In the genomic region with DNA sequence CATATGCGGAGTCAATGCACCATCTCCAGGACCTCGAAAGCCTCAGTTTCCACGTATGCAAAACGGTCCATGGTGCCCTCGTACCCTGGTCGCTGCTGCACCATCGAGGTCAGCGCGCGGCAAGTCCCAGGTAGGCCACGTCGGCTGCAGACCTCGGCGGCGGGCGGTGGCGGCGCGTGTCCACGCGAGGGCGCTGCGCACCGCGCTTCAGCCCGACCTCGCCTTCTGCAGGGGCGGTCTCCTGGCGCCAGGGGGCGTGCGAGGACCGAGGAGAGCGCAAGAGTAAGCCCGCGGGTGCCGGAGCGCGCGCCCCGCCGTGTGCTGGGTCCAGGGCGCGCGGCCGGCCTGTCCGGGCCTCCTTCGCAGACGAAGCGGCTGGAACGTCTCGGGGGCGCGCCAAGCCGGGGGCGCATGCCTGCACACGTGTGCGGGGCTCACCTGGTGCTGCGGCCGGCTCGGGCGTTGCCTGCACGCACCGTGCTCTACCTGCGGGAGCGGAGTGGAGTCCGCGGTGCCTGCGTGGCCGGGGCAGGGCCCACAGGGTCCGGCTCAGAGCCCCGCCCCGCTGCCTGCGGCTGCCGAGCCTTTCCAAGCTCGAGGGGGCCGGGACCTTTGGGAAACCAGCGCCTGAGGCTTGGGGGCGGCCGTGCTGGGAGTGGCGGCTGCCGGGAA, we compare ENCODE assay signal across 1 cellular context.
TF ChIP-seq lines count a peak whose summit lies in the region.

No MANE protein-coding gene starts in this region.

TF ChIP-seq in HepG2, 621 proteins besides CTCF, POLR2A, EP300 and RAD21 (continued from another document and continues in another):
- TF ChIP-seq ZBTB40 (IDR thresholded peaks at IDR 0.05) (no peak), ZBTB40 (CRISPR knock-in tag; IDR thresholded peaks at IDR 0.05) (no peak), CBX5 (CRISPR knock-in tag; IDR thresholded peaks at IDR 0.05; ENCODE audit: borderline replicate concordance) (no peak), BRCA1 (CRISPR knock-in tag; IDR thresholded peaks at IDR 0.05) (0 out of 2 replicates have a peak, but pooled peaks have one; percentile 70), GATA4 (IDR thresholded peaks at IDR 0.05; ENCODE audit: borderline replicate concordance, low read depth) (no peak), ZFX (CRISPR knock-in tag; IDR thresholded peaks at IDR 0.05; ENCODE audit: low read depth) (peak; percentile 76), TEF (CRISPR knock-in tag; IDR thresholded peaks at IDR 0.05) (no peak), SOX13 (IDR thresholded peaks at IDR 0.05) (no peak), SOX13 (CRISPR knock-in tag; conservative IDR thresholded peaks at IDR 0.05 in 1 of 2, IDR thresholded peaks at IDR 0.05 in 1 of 2) (peak in 1 of 2 experiments; percentile 28; a peak in 1 of 4 replicates), ZNF674 (CRISPR knock-in tag; IDR thresholded peaks at IDR 0.05; ENCODE audit: low read depth) (peak; percentile 89; the same call in 1 of the 2 replicates), ZNF652 (CRISPR knock-in tag; IDR thresholded peaks at IDR 0.05; ENCODE audit: borderline replicate concordance, low read depth) (no peak), ZNF329 (CRISPR knock-in tag; IDR thresholded peaks at IDR 0.05; ENCODE audit: low read depth) (no peak), MATR3 (CRISPR knock-in tag; IDR thresholded peaks at IDR 0.05) (no peak), ZNF75D (CRISPR knock-in tag; IDR thresholded peaks at IDR 0.05; ENCODE audit: borderline replicate concordance) (no peak), NAIF1 (CRISPR knock-in tag; IDR thresholded peaks at IDR 0.05; ENCODE audit: borderline replicate concordance) (no peak), KAT7 (CRISPR knock-in tag; IDR thresholded peaks at IDR 0.05; ENCODE audit: borderline replicate concordance) (no peak), ZNF234 (CRISPR knock-in tag; conservative IDR thresholded peaks at IDR 0.05) (0 out of 2 replicates have a peak, but pooled peaks have one; percentile 39), XBP1 (CRISPR knock-in tag; IDR thresholded peaks at IDR 0.05) (no peak), FOXP4 (CRISPR knock-in tag; IDR thresholded peaks at IDR 0.05) (0 out of 2 replicates have a peak, but pooled peaks have one; percentile 18), ZNF768 (CRISPR knock-in tag; IDR thresholded peaks at IDR 0.05) (peak; percentile 48; the same call in 1 of the 2 replicates), RAD51 (IDR thresholded peaks at IDR 0.05; ENCODE audit: borderline replicate concordance) (no peak), ZBTB8A (CRISPR knock-in tag; IDR thresholded peaks at IDR 0.05; ENCODE audit: borderline replicate concordance, low read depth) (no peak), ZNF7 (CRISPR knock-in tag; IDR thresholded peaks at IDR 0.05) (no peak), MED13 (CRISPR knock-in tag; IDR thresholded peaks at IDR 0.05) (no peak), YEATS4 (CRISPR knock-in tag; IDR thresholded peaks at IDR 0.05; ENCODE audit: borderline replicate concordance) (peak; percentile 84), ZNF331 (CRISPR knock-in tag; IDR thresholded peaks at IDR 0.05) (0 out of 2 replicates have a peak, but pooled peaks have one; percentile 37), NFE2 (CRISPR knock-in tag; IDR thresholded peaks at IDR 0.05) (no peak), PAWR (CRISPR knock-in tag; IDR thresholded peaks at IDR 0.05; ENCODE audit: borderline replicate concordance) (no peak)
- TF ChIP-seq, protein P1, sequence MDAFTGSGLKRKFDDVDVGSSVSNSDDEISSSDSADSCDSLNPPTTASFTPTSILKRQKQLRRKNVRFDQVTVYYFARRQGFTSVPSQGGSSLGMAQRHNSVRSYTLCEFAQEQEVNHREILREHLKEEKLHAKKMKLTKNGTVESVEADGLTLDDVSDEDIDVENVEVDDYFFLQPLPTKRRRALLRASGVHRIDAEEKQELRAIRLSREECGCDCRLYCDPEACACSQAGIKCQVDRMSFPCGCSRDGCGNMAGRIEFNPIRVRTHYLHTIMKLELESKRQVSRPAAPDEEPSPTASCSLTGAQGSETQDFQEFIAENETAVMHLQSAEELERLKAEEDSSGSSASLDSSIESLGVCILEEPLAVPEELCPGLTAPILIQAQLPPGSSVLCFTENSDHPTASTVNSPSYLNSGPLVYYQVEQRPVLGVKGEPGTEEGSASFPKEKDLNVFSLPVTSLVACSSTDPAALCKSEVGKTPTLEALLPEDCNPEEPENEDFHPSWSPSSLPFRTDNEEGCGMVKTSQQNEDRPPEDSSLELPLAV (CRISPR knock-in tag; conservative IDR thresholded peaks at IDR 0.05; ENCODE audit: low read depth), result no peak
- TF ChIP-seq, protein P2, sequence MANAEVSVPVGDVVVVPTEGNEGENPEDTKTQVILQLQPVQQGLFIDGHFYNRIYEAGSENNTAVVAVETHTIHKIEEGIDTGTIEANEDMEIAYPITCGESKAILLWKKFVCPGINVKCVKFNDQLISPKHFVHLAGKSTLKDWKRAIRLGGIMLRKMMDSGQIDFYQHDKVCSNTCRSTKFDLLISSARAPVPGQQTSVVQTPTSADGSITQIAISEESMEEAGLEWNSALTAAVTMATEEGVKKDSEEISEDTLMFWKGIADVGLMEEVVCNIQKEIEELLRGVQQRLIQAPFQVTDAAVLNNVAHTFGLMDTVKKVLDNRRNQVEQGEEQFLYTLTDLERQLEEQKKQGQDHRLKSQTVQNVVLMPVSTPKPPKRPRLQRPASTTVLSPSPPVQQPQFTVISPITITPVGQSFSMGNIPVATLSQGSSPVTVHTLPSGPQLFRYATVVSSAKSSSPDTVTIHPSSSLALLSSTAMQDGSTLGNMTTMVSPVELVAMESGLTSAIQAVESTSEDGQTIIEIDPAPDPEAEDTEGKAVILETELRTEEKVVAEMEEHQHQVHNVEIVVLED (CRISPR knock-in tag; IDR thresholded peaks at IDR 0.05; ENCODE audit: borderline replicate concordance), result no peak; the same call in 1 of the 2 replicates
- TF ChIP-seq, protein P3, sequence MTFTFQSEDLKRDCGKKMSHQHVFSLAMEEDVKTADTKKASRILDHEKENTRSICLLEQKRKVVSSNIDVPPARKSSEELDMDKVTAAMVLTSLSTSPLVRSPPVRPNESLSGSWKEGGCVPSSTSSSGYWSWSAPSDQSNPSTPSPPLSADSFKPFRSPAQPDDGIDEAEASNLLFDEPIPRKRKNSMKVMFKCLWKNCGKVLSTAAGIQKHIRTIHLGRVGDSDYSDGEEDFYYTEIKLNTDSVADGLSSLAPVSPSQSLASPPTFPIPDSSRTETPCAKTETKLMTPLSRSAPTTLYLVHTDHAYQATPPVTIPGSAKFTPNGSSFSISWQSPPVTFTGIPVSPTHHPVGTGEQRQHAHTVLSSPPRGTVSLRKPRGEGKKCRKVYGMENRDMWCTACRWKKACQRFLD (CRISPR knock-in tag; IDR thresholded peaks at IDR 0.05; ENCODE audit: borderline replicate concordance), result peak; percentile 34; the same call in 1 of the 2 replicates
- TF ChIP-seq, protein P4, sequence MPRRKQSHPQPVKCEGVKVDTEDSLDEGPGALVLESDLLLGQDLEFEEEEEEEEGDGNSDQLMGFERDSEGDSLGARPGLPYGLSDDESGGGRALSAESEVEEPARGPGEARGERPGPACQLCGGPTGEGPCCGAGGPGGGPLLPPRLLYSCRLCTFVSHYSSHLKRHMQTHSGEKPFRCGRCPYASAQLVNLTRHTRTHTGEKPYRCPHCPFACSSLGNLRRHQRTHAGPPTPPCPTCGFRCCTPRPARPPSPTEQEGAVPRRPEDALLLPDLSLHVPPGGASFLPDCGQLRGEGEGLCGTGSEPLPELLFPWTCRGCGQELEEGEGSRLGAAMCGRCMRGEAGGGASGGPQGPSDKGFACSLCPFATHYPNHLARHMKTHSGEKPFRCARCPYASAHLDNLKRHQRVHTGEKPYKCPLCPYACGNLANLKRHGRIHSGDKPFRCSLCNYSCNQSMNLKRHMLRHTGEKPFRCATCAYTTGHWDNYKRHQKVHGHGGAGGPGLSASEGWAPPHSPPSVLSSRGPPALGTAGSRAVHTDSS (CRISPR knock-in tag; conservative IDR thresholded peaks at IDR 0.05), result peak; percentile 79; the same call in 1 of the 2 replicates
